8 cellular contexts compared by ENCODE assay signal in the genomic region with DNA sequence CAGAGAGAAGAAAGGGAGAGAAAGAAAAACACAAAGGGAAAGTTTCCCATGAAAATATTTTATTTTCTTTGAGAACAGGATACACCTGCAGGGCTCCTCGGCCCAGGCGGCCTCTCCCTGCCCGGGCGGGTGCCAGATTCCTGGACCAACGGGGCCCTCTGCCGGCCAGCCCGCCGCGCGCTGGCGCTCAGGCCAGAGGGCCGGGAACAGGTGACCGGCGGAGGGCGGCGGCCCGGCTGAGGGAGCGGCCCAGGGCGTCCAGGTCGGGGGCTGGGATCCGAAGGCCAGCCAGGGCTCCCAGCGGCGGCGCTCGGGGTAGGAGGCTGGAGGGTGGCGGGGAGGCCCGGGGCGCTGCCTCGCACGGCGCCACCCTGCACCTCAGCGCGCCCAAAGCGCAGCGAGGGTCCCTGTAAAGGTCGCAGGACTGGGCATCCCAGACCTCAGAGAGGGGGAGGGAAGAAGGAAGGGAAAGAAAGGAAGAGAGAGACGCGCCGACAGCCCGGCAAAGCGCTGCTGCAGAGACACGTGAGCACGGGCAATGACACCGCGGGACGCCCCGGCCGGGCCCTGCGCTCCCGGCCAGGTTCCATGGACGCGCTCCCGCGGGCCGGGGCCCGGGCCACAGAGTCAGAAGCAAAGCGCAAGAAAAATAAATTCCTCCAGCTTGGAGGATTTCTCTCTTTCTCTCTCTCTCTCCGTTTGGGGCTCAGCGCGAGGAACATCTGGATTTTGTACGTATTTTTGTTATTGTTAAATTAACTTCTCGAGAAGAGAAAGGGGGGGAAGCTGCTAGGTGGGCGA. TPM values are rescaled to one million over a fixed set of nuclear protein-coding genes. Genes with fewer than 3 reads are reported as not detected.
A peak's percentile ranks its signal among the peaks of the same experiment; 100 is the strongest.
DNase-seq lines count a peak whose midpoint lies in the region; ATAC-seq and TF ChIP-seq lines count a peak whose summit lies in the region.

No MANE protein-coding gene starts in this region.

- H4K20me1 ChIP-seq in OCI-LY7 (ENCODE audit: insufficient read depth, low read length) = no peaks in the 10 kb centered on the region
- no peaks in the 10 kb centered on the region for H4K20me1 ChIP-seq in neural cell (ENCODE audit: insufficient read depth)

- peak overlapping the region; percentile 47 for H3K9ac ChIP-seq in neural cell (ENCODE audit: low read length)

- TF ChIP-seq EP300 in neural cell (conservative IDR thresholded peaks at IDR 0.05; ENCODE audit: poor library complexity, severe bottlenecking) (no peak), tibial nerve (IDR thresholded peaks at IDR 0.05) (peak in 1 of 2 donors; percentile 52)

- H2AFZ ChIP-seq in OCI-LY7 (ENCODE audit: low read length) = no peak overlapping the region
- no peak overlapping the region for H2AFZ ChIP-seq in neural cell (ENCODE audit: low read depth, low read length)

- BruUV-seq in OCI-LY7 (replicated peaks; lab: Mats Ljungman, UMichigan) = no TSS peak

- peak in 1 of 2 donors; percentile 14 for TF ChIP-seq POLR2A in tibial nerve (IDR thresholded peaks at IDR 0.05)

- ATAC-seq in HG03175 (IDR thresholded peaks at IDR 0.05; ENCODE audit: unreplicated experiment) = peak; percentile 50

- CTCF ChIA-PET in OCI-LY7 (lab: Charles Lee; ENCODE audit: unreplicated experiment) = no interaction called here

- H3K36me3 ChIP-seq in OCI-LY7 (ENCODE audit: insufficient read depth, low read length) = no peaks in the 10 kb centered on the region
- no peaks in the 10 kb centered on the region for H3K36me3 ChIP-seq in neural cell (ENCODE audit: insufficient read depth, low read length)
- H3K36me3 ChIP-seq in tibial nerve = no peaks in the 10 kb centered on the region

- intact Hi-C loops in OCI-LY7 (cut with micrococcal nuclease; ENCODE audit: unreplicated experiment) = no loop called here

- peak; percentile 44; the same call in 1 of the 2 replicates for TF ChIP-seq CTCF in OCI-LY7 (conservative IDR thresholded peaks at IDR 0.05; ENCODE audit: low read length)
- TF ChIP-seq CTCF in foreskin fibroblast (IDR thresholded peaks at IDR 0.05; ENCODE audit: low read depth, low read length) = peak; percentile 63
- TF ChIP-seq CTCF in neural cell (IDR thresholded peaks at IDR 0.05; ENCODE audit: poor library complexity, severe bottlenecking) = peak; percentile 75
- peak; percentile 57 to 93 (median 81) for TF ChIP-seq CTCF in tibial nerve (IDR thresholded peaks at IDR 0.05)

- H3F3A ChIP-seq in neural cell (ENCODE audit: insufficient read depth, low read length, poor library complexity, severe bottlenecking) = no peaks in the 10 kb centered on the region

- H3K4me3 ChIP-seq in OCI-LY7 (ENCODE audit: low read depth, low read length, poor library complexity, severe bottlenecking) (no peak overlapping the region), foreskin fibroblast (ENCODE audit: low read depth in 1 of 2, low read length in 2 of 2) (peak overlapping the region; percentile 31 to 66), neural cell (ENCODE audit: low read length) (peak overlapping the region; percentile 70), tibial nerve (peak overlapping the region; percentile 31 to 74 (median 45))

- WGBS in tibial nerve, 2 donors = 1% methylated on average over 46 to 63 of the region's 63 CpGs

- peaks cover 22% of the 10 kb centered on the region for H3K27me3 ChIP-seq in neural cell (ENCODE audit: insufficient read depth, low read depth, low read length)
- peaks cover 0 to 18% of the 10 kb centered on the region in 2 donors for H3K27me3 ChIP-seq in tibial nerve

- DNase-seq in NCI-H1436 (lab: John Stamatoyannopoulos, UW) (peak; percentile 64), NCI-H1436 treated with DMSO at 0.1 percent for 48 hours (lab: John Stamatoyannopoulos, UW) (no peak), OCI-LY7 (ENCODE audit: low spot score) (no peak), foreskin fibroblast (peak; percentile 43 to 84), tibial nerve (ENCODE audit: low spot score in 2 of 2) (peak; percentile 61 to 70)
- DNase-seq in activated gamma-delta T cell treated with anti-CD3 and anti-CD28 coated beads, Interleukin-2, amount 50 U/mL, for 16 hours (ENCODE audit: low read depth) = peak; percentile 31

- H3K27ac ChIP-seq in OCI-LY7 (ENCODE audit: low read depth, low read length, poor library complexity, severe bottlenecking) (no peak overlapping the region), neural cell (ENCODE audit: low read length) (no peak overlapping the region), tibial nerve (peak overlapping the region; percentile 62 to 90 (median 88))

- no peaks in the 10 kb centered on the region for H3K9me2 ChIP-seq in OCI-LY7 (ENCODE audit: insufficient read depth, low read length)
- H3K9me2 ChIP-seq in neural cell (ENCODE audit: insufficient read depth, low read length) = no peaks in the 10 kb centered on the region

- H3K9me3 ChIP-seq in OCI-LY7 (ENCODE audit: low read length) (no peaks in the 10 kb centered on the region), neural cell (ENCODE audit: low read length) (no peaks in the 10 kb centered on the region), tibial nerve (no peaks in the 10 kb centered on the region)

- H3K4me1 ChIP-seq in OCI-LY7 (ENCODE audit: insufficient read depth, low read length, poor library complexity, severe bottlenecking) = no peaks in the 10 kb centered on the region
- H3K4me1 ChIP-seq in tibial nerve = peaks cover 0 to 72% (median 20%) of the 10 kb centered on the region in 4 donors

- POLR2A ChIA-PET in OCI-LY7 (lab: Charles Lee) = interaction anchor here (0.7 kb wide), 1 partner anchor 73 kb away, joined by 5 read pairs; no protein-coding TSS in a partner anchor

- TF ChIP-seq RAD21 in neural cell (conservative IDR thresholded peaks at IDR 0.05) = peak; percentile 79

- H3K79me2 ChIP-seq in OCI-LY7 (ENCODE audit: insufficient read depth, low read depth, low read length) (no peaks in the 10 kb centered on the region), neural cell (replicated peaks; ENCODE audit: insufficient read depth, low read length) (no peaks in the 10 kb centered on the region)

- H3K4me2 ChIP-seq in OCI-LY7 (ENCODE audit: low read length) (no peak overlapping the region), neural cell (ENCODE audit: low read length) (peak overlapping the region; percentile 17)

TF ChIP-seq in neural cell, 6 proteins besides CTCF, POLR2A, EP300 and RAD21:
- TF ChIP-seq SMC3 (conservative IDR thresholded peaks at IDR 0.05; ENCODE audit: poor library complexity) (peak; percentile 77), POLR2AphosphoS5 (IDR thresholded peaks at IDR 0.05) (no peak), TAF1 (IDR thresholded peaks at IDR 0.05; ENCODE audit: low read depth) (no peak), MXI1 (conservative IDR thresholded peaks at IDR 0.05; ENCODE audit: poor library complexity, severe bottlenecking) (peak; percentile 15), EZH2 (IDR thresholded peaks at IDR 0.05; ENCODE audit: borderline replicate concordance, insufficient read depth, low read length, poor library complexity, severe bottlenecking) (no peak)
- TF ChIP-seq, protein P1, sequence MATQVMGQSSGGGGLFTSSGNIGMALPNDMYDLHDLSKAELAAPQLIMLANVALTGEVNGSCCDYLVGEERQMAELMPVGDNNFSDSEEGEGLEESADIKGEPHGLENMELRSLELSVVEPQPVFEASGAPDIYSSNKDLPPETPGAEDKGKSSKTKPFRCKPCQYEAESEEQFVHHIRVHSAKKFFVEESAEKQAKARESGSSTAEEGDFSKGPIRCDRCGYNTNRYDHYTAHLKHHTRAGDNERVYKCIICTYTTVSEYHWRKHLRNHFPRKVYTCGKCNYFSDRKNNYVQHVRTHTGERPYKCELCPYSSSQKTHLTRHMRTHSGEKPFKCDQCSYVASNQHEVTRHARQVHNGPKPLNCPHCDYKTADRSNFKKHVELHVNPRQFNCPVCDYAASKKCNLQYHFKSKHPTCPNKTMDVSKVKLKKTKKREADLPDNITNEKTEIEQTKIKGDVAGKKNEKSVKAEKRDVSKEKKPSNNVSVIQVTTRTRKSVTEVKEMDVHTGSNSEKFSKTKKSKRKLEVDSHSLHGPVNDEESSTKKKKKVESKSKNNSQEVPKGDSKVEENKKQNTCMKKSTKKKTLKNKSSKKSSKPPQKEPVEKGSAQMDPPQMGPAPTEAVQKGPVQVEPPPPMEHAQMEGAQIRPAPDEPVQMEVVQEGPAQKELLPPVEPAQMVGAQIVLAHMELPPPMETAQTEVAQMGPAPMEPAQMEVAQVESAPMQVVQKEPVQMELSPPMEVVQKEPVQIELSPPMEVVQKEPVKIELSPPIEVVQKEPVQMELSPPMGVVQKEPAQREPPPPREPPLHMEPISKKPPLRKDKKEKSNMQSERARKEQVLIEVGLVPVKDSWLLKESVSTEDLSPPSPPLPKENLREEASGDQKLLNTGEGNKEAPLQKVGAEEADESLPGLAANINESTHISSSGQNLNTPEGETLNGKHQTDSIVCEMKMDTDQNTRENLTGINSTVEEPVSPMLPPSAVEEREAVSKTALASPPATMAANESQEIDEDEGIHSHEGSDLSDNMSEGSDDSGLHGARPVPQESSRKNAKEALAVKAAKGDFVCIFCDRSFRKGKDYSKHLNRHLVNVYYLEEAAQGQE (IDR thresholded peaks at IDR 0.05; ENCODE audit: borderline replicate concordance) = no peak

RNA-seq across cellular contexts. Expression of a gene that starts 0.9 kb away (rescaled TPM):
- not detected in 2 replicates for total RNA-seq in OCI-LY7 (2014; rRNA removed; shearing (Covaris generic))
- not detected in 2 replicates for total RNA-seq in OCI-LY7 (2022)
- polyA plus RNA-seq in neural cell = 0.57 and 1.4 TPM in 2 replicates
- 0.73 and 1.7 TPM in 2 replicates for polyA minus RNA-seq in neural cell
- total RNA-seq in tibial nerve = 10 to 100 TPM in 1 of 4 donors, 1 to 10 TPM in 3; 5.1 to 12.8 (median 8.5) TPM

RNA-seq across cellular contexts. Expression of a gene that starts 60.0 kb away (rescaled TPM):
- total RNA-seq in OCI-LY7 (2014; rRNA removed; shearing (Covaris generic)) = not detected in 2 replicates
- total RNA-seq in OCI-LY7 (2022) (not detected in 2 replicates), tibial nerve (not detected)
- 0.14 TPM in 1 of 2 replicates, not detected in the other for polyA plus RNA-seq in neural cell
- not detected in 2 replicates for polyA minus RNA-seq in neural cell

Comparison
In these comparisons a context has a peak if more than half of its experiments do, and no peak if none do; other contexts are left out.
1. DNase-seq: peak in NCI-H1436 (single experiment), activated gamma-delta T cell treated with anti-CD3 and anti-CD28 coated beads, Interleukin-2, amount 50 U/mL, for 16 hours (single experiment), foreskin fibroblast (2 of 2) and tibial nerve (2 of 2); none in NCI-H1436 treated with DMSO at 0.1 percent for 48 hours (single experiment) and OCI-LY7 (single experiment).
2. H3K27ac ChIP-seq: peak in tibial nerve (4 of 4); none in OCI-LY7 (single experiment) and neural cell (single experiment).
3. RNA of a gene that starts 0.9 kb away (total RNA-seq): 5.1 to 12.8 TPM in tibial nerve; not detected in OCI-LY7; every median in the first group is over 4 times any median in the second.
4. Peak in every context shown above with its lines, with median percentiles within 50 percentile points of each other: CTCF ChIP-seq.